In genomic region chr11:120335928-120336640, GRCh38 we compare ENCODE assay signal across 7 cellular contexts.
A peak's percentile ranks its signal among the peaks of the same experiment; 100 is the strongest.
DNase-seq lines count a peak whose midpoint lies in the region; ATAC-seq lines count a peak whose summit lies in the region.

A gene with protein sequence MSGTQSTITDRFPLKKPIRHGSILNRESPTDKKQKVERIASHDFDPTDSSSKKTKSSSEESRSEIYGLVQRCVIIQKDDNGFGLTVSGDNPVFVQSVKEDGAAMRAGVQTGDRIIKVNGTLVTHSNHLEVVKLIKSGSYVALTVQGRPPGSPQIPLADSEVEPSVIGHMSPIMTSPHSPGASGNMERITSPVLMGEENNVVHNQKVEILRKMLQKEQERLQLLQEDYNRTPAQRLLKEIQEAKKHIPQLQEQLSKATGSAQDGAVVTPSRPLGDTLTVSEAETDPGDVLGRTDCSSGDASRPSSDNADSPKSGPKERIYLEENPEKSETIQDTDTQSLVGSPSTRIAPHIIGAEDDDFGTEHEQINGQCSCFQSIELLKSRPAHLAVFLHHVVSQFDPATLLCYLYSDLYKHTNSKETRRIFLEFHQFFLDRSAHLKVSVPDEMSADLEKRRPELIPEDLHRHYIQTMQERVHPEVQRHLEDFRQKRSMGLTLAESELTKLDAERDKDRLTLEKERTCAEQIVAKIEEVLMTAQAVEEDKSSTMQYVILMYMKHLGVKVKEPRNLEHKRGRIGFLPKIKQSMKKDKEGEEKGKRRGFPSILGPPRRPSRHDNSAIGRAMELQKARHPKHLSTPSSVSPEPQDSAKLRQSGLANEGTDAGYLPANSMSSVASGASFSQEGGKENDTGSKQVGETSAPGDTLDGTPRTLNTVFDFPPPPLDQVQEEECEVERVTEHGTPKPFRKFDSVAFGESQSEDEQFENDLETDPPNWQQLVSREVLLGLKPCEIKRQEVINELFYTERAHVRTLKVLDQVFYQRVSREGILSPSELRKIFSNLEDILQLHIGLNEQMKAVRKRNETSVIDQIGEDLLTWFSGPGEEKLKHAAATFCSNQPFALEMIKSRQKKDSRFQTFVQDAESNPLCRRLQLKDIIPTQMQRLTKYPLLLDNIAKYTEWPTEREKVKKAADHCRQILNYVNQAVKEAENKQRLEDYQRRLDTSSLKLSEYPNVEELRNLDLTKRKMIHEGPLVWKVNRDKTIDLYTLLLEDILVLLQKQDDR (N-terminal part only) (plus strand): TSS chr11:120336413. CDS start chr11:120337244, 831 bp downstream.

- peak within 1 kb of the TSS; percentile 79 for H3K4me3 Mint-ChIP-seq in central memory CD8-positive, alpha-beta T cell

- no peaks in the 10 kb centered on the region for H3K9me3 Mint-ChIP-seq in central memory CD8-positive, alpha-beta T cell

- peaks cover 32% of the 10 kb centered on the region for H3K4me1 Mint-ChIP-seq in central memory CD8-positive, alpha-beta T cell

- H3K36me3 Mint-ChIP-seq in central memory CD8-positive, alpha-beta T cell (ENCODE audit: insufficient read depth): peaks cover 4% of the 10 kb centered on the region

- ATAC-seq in GM18511 (IDR thresholded peaks at IDR 0.05; ENCODE audit: unreplicated experiment) (peak; percentile 68), HG02981 (IDR thresholded peaks at IDR 0.05; ENCODE audit: unreplicated experiment) (peak; percentile 59)
- peak; percentile 63 to 70 for ATAC-seq in activated CD4-positive, CD25-positive, alpha-beta regulatory T cell treated with anti-CD3 and anti-CD28 coated beads, Interleukin-2, amount 50 U/mL, for 24 hours
- ATAC-seq in central memory CD8-positive, alpha-beta T cell (replicated peaks; ENCODE audit: extremely low read depth, poor library complexity, severe bottlenecking): peak; percentile 39

- H3K27ac Mint-ChIP-seq in central memory CD8-positive, alpha-beta T cell (ENCODE audit: low read depth): no peak within 1 kb of the TSS

- DNase-seq in NCI-H2196 (lab: John Stamatoyannopoulos, UW; ENCODE audit: unreplicated experiment): peak; percentile 96
- peak; percentile 39 to 45 for DNase-seq in central memory CD8-positive, alpha-beta T cell (ENCODE audit: low spot score in 2 of 2)
- DNase-seq in islet precursor cell: peak; percentile 97
- DNase-seq in stimulated activated CD4-positive, alpha-beta T cell treated with anti-CD3 and anti-CD28 coated beads, Interleukin-12 subunit alpha, Interleukin-12 subunit beta, amount 100 ng/mL, for 24 hours (ENCODE audit: low read depth in 2 of 2): peak; percentile 75 to 79

- H3K27me3 Mint-ChIP-seq in central memory CD8-positive, alpha-beta T cell: peaks cover 69% of the 10 kb centered on the region

Comparison
In these comparisons a context has a peak if more than half of its experiments do, and no peak if none do; other contexts are left out.
1. Peak in every context shown above with its lines: DNase-seq and ATAC-seq.
2. DNase-seq: peak in every context shown above with its lines; median percentile 97 in islet precursor cell; 96 in NCI-H2196; 77 in stimulated activated CD4-positive, alpha-beta T cell treated with anti-CD3 and anti-CD28 coated beads, Interleukin-12 subunit alpha, Interleukin-12 subunit beta, amount 100 ng/mL, for 24 hours; 42 in central memory CD8-positive, alpha-beta T cell.